In the genomic region with DNA sequence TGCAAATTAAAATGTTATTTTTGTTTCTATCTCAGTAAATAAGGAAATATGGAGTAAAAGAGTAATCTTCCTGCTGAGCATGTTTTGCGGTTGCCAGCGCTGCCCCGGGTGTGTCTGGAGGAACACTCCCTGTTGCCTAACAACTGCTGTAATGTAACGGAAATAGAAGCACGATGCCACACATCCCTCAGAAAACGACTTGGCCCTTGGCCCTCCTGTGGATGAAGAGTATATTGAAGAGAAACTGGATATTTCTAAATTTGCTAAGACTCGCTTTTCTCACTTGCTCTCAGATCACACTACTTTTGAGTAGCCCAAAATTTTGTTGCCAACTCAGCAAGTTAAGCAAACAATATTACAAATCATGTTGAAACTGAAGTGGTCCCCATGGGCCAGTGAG, we compare ENCODE assay signal across 9 cellular contexts. TPM values are rescaled to one million over a fixed set of nuclear protein-coding genes. Genes with fewer than 3 reads are reported as not detected.
DNase-seq lines count a peak whose midpoint lies in the region; ATAC-seq, FAIRE-seq and TF ChIP-seq lines count a peak whose summit lies in the region.
"Had no signal": no experiment of that assay in that cellular context is flagged by ENCODE, and none has a peak within 500 bp of the region (broad histone marks: within the 10 kb centered on the region; RNA-seq: fewer than 3 reads in every experiment).

No MANE protein-coding gene starts in this region.

- TF ChIP-seq POLR2A in breast epithelium (IDR thresholded peaks at IDR 0.05): no peak

- peak; percentile 62 for FAIRE-seq in HTR-8/SVneo (lab: Jason Lieb, UNC)
- peak; percentile 93 for FAIRE-seq in islet of Langerhans (lab: Jason Lieb, UNC)

- H3K9me3 ChIP-seq in BLaER1 treated with 17β-estradiol and CSF1 and Interleukin-3, amounts not matched to agents 10 nM and 100 nM (replicated peaks in 1 of 11): peaks cover 0 to 23% (median 0%) of the 10 kb centered on the region in 11 experiments; a peak in 5 of 22 replicates
- no peaks in the 10 kb centered on the region for H3K9me3 ChIP-seq in breast epithelium

- H3K27me3 ChIP-seq in BLaER1 treated with 17β-estradiol and CSF1 and Interleukin-3, amounts not matched to agents 10 nM and 100 nM: no peaks in the 10 kb centered on the region
- H3K27me3 ChIP-seq in breast epithelium: no peaks in the 10 kb centered on the region

- H3K4me1 ChIP-seq in BLaER1 treated with 17β-estradiol and CSF1 and Interleukin-3, amounts not matched to agents 10 nM and 100 nM: peaks cover 35 to 95% (median 86%) of the 10 kb centered on the region in 10 experiments
- no peaks in the 10 kb centered on the region for H3K4me1 ChIP-seq in breast epithelium

- peak overlapping the region; percentile 48 to 73 (median 66); a peak in 20 of 22 replicates for H3K9ac ChIP-seq in BLaER1 treated with 17β-estradiol and CSF1 and Interleukin-3, amounts not matched to agents 10 nM and 100 nM

- peak overlapping the region; percentile 70 to 94 (median 86) for H3K4me2 ChIP-seq in BLaER1 treated with 17β-estradiol and CSF1 and Interleukin-3, amounts not matched to agents 10 nM and 100 nM

- TF ChIP-seq CTCF in breast epithelium (IDR thresholded peaks at IDR 0.05): peak; percentile 31 to 49 (median 47)

- H3K4me3 ChIP-seq in BLaER1 treated with 17β-estradiol and CSF1 and Interleukin-3, amounts not matched to agents 10 nM and 100 nM: peak overlapping the region in 2 of 10 experiments; percentile 1 to 17; a peak in 2 of 20 replicates
- no peak overlapping the region for H3K4me3 ChIP-seq in breast epithelium
- H3K4me3 ChIP-seq: skin epidermis had no signal

- no peaks in the 10 kb centered on the region for H4K20me1 ChIP-seq in BLaER1 treated with 17β-estradiol and CSF1 and Interleukin-3, amounts not matched to agents 10 nM and 100 nM

- DNase-seq in GM19238 (ENCODE audit: insufficient read length, low spot score) (peak; percentile 53), HTR-8/SVneo (ENCODE audit: insufficient read length, low spot score) (peak; percentile 62), SW480 (ENCODE audit: low spot score) (peak; percentile 75), breast epithelium (ENCODE audit: low spot score in 2 of 2) (peak; percentile 61 to 80)
- DNase-seq in stimulated activated CD4-positive, alpha-beta T cell treated with anti-CD3 and anti-CD28 coated beads, Interleukin-2, amount 100 ng/mL, for 24 hours: peak; percentile 40 to 52

- no peak for ATAC-seq in GM18520 (IDR thresholded peaks at IDR 0.05; ENCODE audit: unreplicated experiment)

- intact Hi-C loops in breast epithelium (cut with DNase I; ENCODE audit: low total_unique reads): no loop called here

- peak overlapping the region; percentile 55 to 95 (median 85); a peak in 21 of 22 replicates for H3K27ac ChIP-seq in BLaER1 treated with 17β-estradiol and CSF1 and Interleukin-3, amounts not matched to agents 10 nM and 100 nM
- no peak overlapping the region for H3K27ac ChIP-seq in breast epithelium

- peaks cover 0 to 31% (median 0%) of the 10 kb centered on the region in 11 experiments; a peak in 10 of 22 replicates for H3K36me3 ChIP-seq in BLaER1 treated with 17β-estradiol and CSF1 and Interleukin-3, amounts not matched to agents 10 nM and 100 nM
- no peaks in the 10 kb centered on the region for H3K36me3 ChIP-seq in breast epithelium

RNA-seq across cellular contexts. Expression of a gene that starts 18.9 kb away (rescaled TPM):
- total RNA-seq in breast epithelium: 1 to 10 TPM in 2 of 3 donors, under 1 TPM in 1; 0.32 to 2.8 (median 1.3) TPM

Comparison
In these comparisons a context has a peak if more than half of its experiments do, and no peak if none do; other contexts are left out.
1. H3K27ac ChIP-seq: peak in BLaER1 treated with 17β-estradiol and CSF1 and Interleukin-3, amounts not matched to agents 10 nM and 100 nM (11 of 11); none in breast epithelium (0 of 2).
2. Peak in every context shown above with its lines, with median percentiles within 50 percentile points of each other: DNase-seq.